In the genomic region with DNA sequence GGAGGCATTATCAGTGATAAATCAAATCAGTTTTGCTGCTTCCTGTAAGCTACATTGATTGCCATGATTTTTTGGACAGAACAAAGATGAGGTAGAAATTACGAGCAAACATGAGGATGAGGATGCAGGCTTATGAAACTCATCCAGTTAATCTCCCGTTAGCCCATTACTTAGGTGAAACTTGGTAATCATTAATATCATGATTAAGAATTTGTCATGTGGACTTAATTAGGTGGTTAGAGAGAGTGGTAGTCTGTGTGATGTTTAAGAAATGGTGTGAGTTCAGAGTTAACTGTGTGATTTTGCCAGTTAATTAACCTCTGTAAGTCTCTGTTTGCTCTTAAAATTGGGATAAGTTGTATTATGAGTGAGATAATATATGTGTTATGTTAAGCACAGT, we compare ENCODE assay signal across 9 cellular contexts.
"Had no signal": no experiment of that assay in that cellular context is flagged by ENCODE, and none has a peak within 500 bp of the region (broad histone marks: within the 10 kb centered on the region; RNA-seq: fewer than 3 reads in every experiment).

No MANE protein-coding gene starts in this region.

- H3K9me3 ChIP-seq: HAP-1 had no signal

- H3K9ac ChIP-seq: GM23248 had no signal

- H3K4me3 ChIP-seq: GM23248, HAP-1, K562 had no signal

- DNase-seq: GM23248, GOT3, H7, HFFc6 had no signal

- H3K36me3 ChIP-seq: HAP-1 had no signal

- ATAC-seq: HCT116, HepG2, K562 had no signal

- H3K27ac ChIP-seq: GM23248, HL-60 had no signal

- H2AFZ ChIP-seq: GM23248 had no signal
